ENCODE assay signal across 8 cellular contexts in genomic region chr1:222618880-222619321, GRCh38. TPM values are rescaled to one million over a fixed set of nuclear protein-coding genes. Genes with fewer than 3 reads are reported as not detected.
A peak's percentile ranks its signal among the peaks of the same experiment; 100 is the strongest.
DNase-seq lines count a peak whose midpoint lies in the region; ATAC-seq and TF ChIP-seq lines count a peak whose summit lies in the region.

No MANE protein-coding gene starts in this region.

- H2AFZ ChIP-seq in neuron (ENCODE audit: low read depth, low read length), result peak overlapping the region; percentile 1

- no peak for TF ChIP-seq CTCF in GM06990 (IDR thresholded peaks at IDR 0.05; ENCODE audit: insufficient read depth, low read length, poor library complexity, severe bottlenecking)

- H3K36me3 ChIP-seq in GM06990 (ENCODE audit: control insufficient read depth, insufficient read depth, low read length), result peaks cover 2% of the 10 kb centered on the region; the same call in 1 of the 2 replicates
- H3K36me3 ChIP-seq in MG63, result peaks cover 9% of the 10 kb centered on the region; the same call in 1 of the 2 replicates
- peaks cover 20% of the 10 kb centered on the region for H3K36me3 ChIP-seq in neuron (ENCODE audit: insufficient read depth, low read length)

- DNase-seq in GM06990 (ENCODE audit: extremely low read depth, insufficient read length), result peak; percentile 22
- DNase-seq in MG63, result peak; percentile 55
- DNase-seq in activated T-cell treated with anti-CD3 and anti-CD28 coated beads, Interleukin-2, amount 50 U/mL, for 4 hours, result no peak
- peak; percentile 22 for DNase-seq in foreskin melanocyte
- DNase-seq in NCI-H1092 (lab: John Stamatoyannopoulos, UW), result no peak

- H3K9me3 ChIP-seq in MG63, result no peaks in the 10 kb centered on the region
- no peaks in the 10 kb centered on the region for H3K9me3 ChIP-seq in neuron (ENCODE audit: low read length)

- H3K4me1 ChIP-seq in neuron (ENCODE audit: insufficient read depth, low read length), result peaks cover 12% of the 10 kb centered on the region

- H3K9me3 Mint-ChIP-seq in activated T-cell treated with anti-CD3 and anti-CD28 coated beads, Interleukin-2, amount 50 U/mL, for 4 hours, result no peaks in the 10 kb centered on the region

- peak overlapping the region; percentile 85 for H3K4me3 Mint-ChIP-seq in activated T-cell treated with anti-CD3 and anti-CD28 coated beads, Interleukin-2, amount 50 U/mL, for 4 hours

- H3K27me3 Mint-ChIP-seq in activated T-cell treated with anti-CD3 and anti-CD28 coated beads, Interleukin-2, amount 50 U/mL, for 4 hours (ENCODE audit: low read depth), result peaks cover 6% of the 10 kb centered on the region

- H3K36me3 Mint-ChIP-seq in activated T-cell treated with anti-CD3 and anti-CD28 coated beads, Interleukin-2, amount 50 U/mL, for 4 hours (ENCODE audit: insufficient read depth), result peaks cover 16% of the 10 kb centered on the region

- peaks cover 27% of the 10 kb centered on the region for H3K4me1 Mint-ChIP-seq in activated T-cell treated with anti-CD3 and anti-CD28 coated beads, Interleukin-2, amount 50 U/mL, for 4 hours (ENCODE audit: low read depth)

- no peak for ATAC-seq in activated T-cell treated with anti-CD3 and anti-CD28 coated beads, Interleukin-2, amount 50 U/mL, for 4 hours
- no peak for ATAC-seq in GM19023 (IDR thresholded peaks at IDR 0.05; ENCODE audit: unreplicated experiment)
- ATAC-seq in activated CD4-positive, CD25-positive, alpha-beta regulatory T cell treated with anti-CD3 and anti-CD28 coated beads, Interleukin-2, amount 50 U/mL, for 24 hours, result no peak

- H3K4me3 ChIP-seq in GM06990 (replicated peaks; ENCODE audit: low read depth, low read length) (peak overlapping the region; percentile 83), MG63 (peak overlapping the region; percentile 64), neuron (ENCODE audit: low read length) (peak overlapping the region; percentile 76)

- no peaks in the 10 kb centered on the region for H3K27me3 ChIP-seq in GM06990 (replicated peaks; ENCODE audit: control insufficient read depth, insufficient read depth, low read length)
- peaks cover 2% of the 10 kb centered on the region for H3K27me3 ChIP-seq in MG63
- H3K27me3 ChIP-seq in neuron (ENCODE audit: insufficient read depth, low read length), result no peaks in the 10 kb centered on the region

RNA-seq across cellular contexts. Expression of gene MIA3, which starts 1.0 kb away (rescaled TPM):
- total RNA-seq in MG63 (2014; rRNA removed; shearing (Covaris generic); ENCODE audit: low replicate concordance), result 18.2 and 22.4 TPM in 2 replicates
- 10 to 100 TPM; 33.4 to 39.1 (median 35.4) TPM for total RNA-seq in activated T-cell treated with anti-CD3 and anti-CD28 coated beads, Interleukin-2, amount 50 U/mL, for 4 hours

RNA-seq across cellular contexts. Expression of gene TAF1A, which starts 29.2 kb away (rescaled TPM):
- total RNA-seq in MG63 (2014; rRNA removed; shearing (Covaris generic); ENCODE audit: low replicate concordance), result 9.7 and 17.2 TPM in 2 replicates
- 10 to 100 TPM; 24.8 to 34.3 (median 30.8) TPM for total RNA-seq in activated T-cell treated with anti-CD3 and anti-CD28 coated beads, Interleukin-2, amount 50 U/mL, for 4 hours

Comparison
In these comparisons a context has a peak if more than half of its experiments do, and no peak if none do; other contexts are left out.
1. DNase-seq: peak in GM06990 (single experiment), MG63 (single experiment) and foreskin melanocyte (single experiment); none in activated T-cell treated with anti-CD3 and anti-CD28 coated beads, Interleukin-2, amount 50 U/mL, for 4 hours (single experiment) and NCI-H1092 (single experiment).
2. Peak in every context shown above with its lines, with median percentiles within 50 percentile points of each other: H3K4me3 ChIP-seq.